Comparison of ENCODE assay signal across 8 cellular contexts in the genomic region with DNA sequence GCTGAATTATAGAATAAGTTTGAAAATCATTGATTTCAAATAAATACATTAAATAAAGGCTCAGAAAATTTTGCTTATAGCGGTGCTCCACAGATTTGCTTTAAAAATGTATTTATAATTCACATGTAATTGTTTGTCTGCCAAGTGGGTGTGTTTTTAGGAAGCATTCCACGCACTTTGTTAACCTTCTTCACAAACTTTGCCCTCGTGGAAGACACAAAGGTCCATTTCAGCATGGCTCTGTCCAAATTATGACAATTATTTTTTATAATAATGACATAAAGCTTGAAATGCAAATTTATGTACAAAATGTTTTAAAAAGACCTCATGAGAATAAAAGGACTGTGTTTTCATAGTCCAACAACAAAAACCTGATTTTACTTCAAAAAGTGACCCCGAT.
"Had no signal": no experiment of that assay in that cellular context is flagged by ENCODE, and none has a peak within 500 bp of the region (broad histone marks: within the 10 kb centered on the region; RNA-seq: fewer than 3 reads in every experiment).

No MANE protein-coding gene starts in this region.

- H3K4me3 ChIP-seq: GM23248, HAP-1 had no signal

- H3K36me3 ChIP-seq: HAP-1 had no signal

- FAIRE-seq: HTR-8/SVneo had no signal

- H3K9me3 ChIP-seq: HAP-1 had no signal

- ATAC-seq: HCT116 had no signal

- H2AFZ ChIP-seq: GM23248 had no signal

- H3K27ac ChIP-seq: GM23248 had no signal

- DNase-seq: GM23248, GOT3, H7, HFFc6, KG1 had no signal

- H3K9ac ChIP-seq: GM23248 had no signal

- H3K4me1 ChIP-seq: HAP-1 had no signal
